Comparison of ENCODE assay signal across 17 cellular contexts in genomic region chr4:3473251-3473942, GRCh38. TPM values are rescaled to one million over a fixed set of nuclear protein-coding genes. Genes with fewer than 3 reads are reported as not detected.
DNase-seq lines count a peak whose midpoint lies in the region; ATAC-seq, FAIRE-seq and TF ChIP-seq lines count a peak whose summit lies in the region.
"Had no signal": no experiment of that assay in that cellular context is flagged by ENCODE, and none has a peak within 500 bp of the region (broad histone marks: within the 10 kb centered on the region; RNA-seq: fewer than 3 reads in every experiment).

No MANE protein-coding gene starts in this region.

- no TSS peak for BruUV-seq in HepG2 (replicated peaks; lab: Mats Ljungman, UMichigan)

- POLR2A ChIA-PET in HepG2 (lab: Yijun Ruan, JAX) (no interaction called here), SK-N-SH (lab: Yijun Ruan, JAX) (no interaction called here)

- no peak for ATAC-seq in right lobe of liver
- ATAC-seq in HepG2, result no peak
- peak in 3 of 4 donors; percentile 30 to 55 (median 37) for ATAC-seq in heart left ventricle

- H3K27ac Mint-ChIP-seq in neural crest cell (ENCODE audit: unreplicated experiment), result peak overlapping the region; percentile 43
- no peak overlapping the region for H3K27ac Mint-ChIP-seq in activated naive CD8-positive, alpha-beta T cell treated with anti-CD3 and anti-CD28 coated beads for 36 hours

- CTCF ChIA-PET in HepG2 (lab: Yijun Ruan, JAX; ENCODE audit: low intra/inter-chr PET ratio, low total read pairs) (no interaction called here), SK-N-SH (lab: Yijun Ruan, JAX) (interaction anchor here (1.0 kb wide), 1 partner anchor 127 kb away, joined by 3 read pairs; no protein-coding TSS in a partner anchor)

- H3K27me3 ChIP-seq in right lobe of liver, result no peaks in the 10 kb centered on the region
- peaks cover 21 to 68% of the 10 kb centered on the region in 2 experiments for H3K27me3 ChIP-seq in HepG2 (ENCODE audit: control insufficient read depth in 1 of 2, insufficient read depth in 2 of 2, low read length in 2 of 2)
- H3K27me3 ChIP-seq in heart left ventricle, result no peaks in the 10 kb centered on the region
- no peaks in the 10 kb centered on the region for H3K27me3 ChIP-seq in SK-N-SH (ENCODE audit: insufficient read depth)

- no peak overlapping the region for H3K4me2 ChIP-seq in HepG2 (ENCODE audit: low read depth, low read length)
- H3K4me2 ChIP-seq in SK-N-SH, result no peak overlapping the region
- H3K4me2 ChIP-seq: PC-9 had no signal

- no peaks in the 10 kb centered on the region for H3K36me3 Mint-ChIP-seq in neural crest cell (ENCODE audit: low read depth)
- no peaks in the 10 kb centered on the region for H3K36me3 Mint-ChIP-seq in activated naive CD8-positive, alpha-beta T cell treated with anti-CD3 and anti-CD28 coated beads for 36 hours

- H2AFZ ChIP-seq in HepG2 (ENCODE audit: low read length) (no peak overlapping the region), SK-N-SH (ENCODE audit: low read depth) (no peak overlapping the region)
- H2AFZ ChIP-seq: PC-9 had no signal

- H3K4me3 Mint-ChIP-seq in neural crest cell, result no peak overlapping the region
- H3K4me3 Mint-ChIP-seq in activated naive CD8-positive, alpha-beta T cell treated with anti-CD3 and anti-CD28 coated beads for 36 hours, result no peak overlapping the region

- no peaks in the 10 kb centered on the region for H3K9me2 ChIP-seq in SK-N-SH

- TF ChIP-seq EP300 in HepG2 (IDR thresholded peaks at IDR 0.05; ENCODE audit: low read depth in 2 of 2, low read length in 2 of 2) (no peak), HepG2 (CRISPR knock-in tag; IDR thresholded peaks at IDR 0.05; ENCODE audit: borderline replicate concordance) (no peak), SK-N-SH (IDR thresholded peaks at IDR 0.05; ENCODE audit: borderline replicate concordance in 1 of 2, low read depth in 1 of 2, low read length in 1 of 2) (no peak)

- H4K20me1 ChIP-seq in HepG2 (ENCODE audit: insufficient read depth, low read length), result no peaks in the 10 kb centered on the region
- no peaks in the 10 kb centered on the region for H4K20me1 ChIP-seq in SK-N-SH (ENCODE audit: insufficient read depth)

- peaks cover 4% of the 10 kb centered on the region for H3F3A ChIP-seq in SK-N-SH (replicated peaks; ENCODE audit: insufficient read depth)

- H3K4me1 ChIP-seq in right lobe of liver (no peaks in the 10 kb centered on the region), HepG2 (ENCODE audit: insufficient read depth, low read length) (peaks cover 24% of the 10 kb centered on the region; the same call in 1 of the 2 replicates), heart left ventricle (peaks cover 0 to 50% (median 11%) of the 10 kb centered on the region in 12 donors), SK-N-SH (ENCODE audit: control insufficient read depth in 1 of 2, insufficient read depth in 2 of 2, low read depth in 1 of 2, low read length in 1 of 2) (peaks cover 0 to 3% of the 10 kb centered on the region in 2 experiments; a peak in 1 of 4 replicates)

- no peak for TF ChIP-seq CTCF in right lobe of liver (IDR thresholded peaks at IDR 0.05)
- no peak for TF ChIP-seq CTCF in HepG2 (CRISPR knock-in tag; IDR thresholded peaks at IDR 0.05)
- TF ChIP-seq CTCF in heart left ventricle (IDR thresholded peaks at IDR 0.05), result no peak
- no peak for TF ChIP-seq CTCF in neural crest cell (conservative IDR thresholded peaks at IDR 0.05)
- no peak for TF ChIP-seq CTCF in SK-N-SH (IDR thresholded peaks at IDR 0.05)

- H3K9me3 Mint-ChIP-seq in neural crest cell, result no peaks in the 10 kb centered on the region
- H3K9me3 Mint-ChIP-seq in activated naive CD8-positive, alpha-beta T cell treated with anti-CD3 and anti-CD28 coated beads for 36 hours, result no peaks in the 10 kb centered on the region

- WGBS in right lobe of liver (ENCODE audit: insufficient coverage, low coverage, low lambda C conversion rate, missing lambda C conversion rate), result 40% methylated on average over 2 of the region's 39 CpGs
- WGBS in HepG2 (ENCODE audit: low lambda C conversion rate), result 100% methylated on average over 1 of the region's 39 CpGs
- 58 to 74% (median 68%) methylated on average over 28 to 39 of the region's 39 CpGs for WGBS in heart left ventricle, 4 donors
- WGBS in SK-N-SH (ENCODE audit: low lambda C conversion rate), result 66% methylated on average over 10 of the region's 39 CpGs

- H3K4me3 ChIP-seq in right lobe of liver (no peak overlapping the region), HepG2 (replicated peaks in 1 of 3; ENCODE audit: insufficient read depth in 1 of 3, low read depth in 2 of 3, low read length in 3 of 3) (no peak overlapping the region), heart left ventricle (no peak overlapping the region), SK-N-SH (ENCODE audit: low read depth in 2 of 2, low read length in 1 of 2) (no peak overlapping the region)
- H3K4me3 ChIP-seq: PC-9 had no signal

- in situ Hi-C loops in HepG2 (cut with HindIII; ENCODE audit: extremely low pct_ligation_motif_present, low pct_unique_long_range_greater_than_20kb), result no loop called here

- DNase-seq in right lobe of liver (peak in 2 of 3 donors; percentile 15 to 40), HepG2 (ENCODE audit: low spot score) (no peak), heart left ventricle (peak in 2 of 5 donors; percentile 65 to 68), neural crest cell (ENCODE audit: low read depth, low spot score) (no peak), SK-N-SH (no peak), NCI-H774 (lab: John Stamatoyannopoulos, UW) (no peak), COLO829 (ENCODE audit: low spot score) (no peak)
- no peak for DNase-seq in activated naive CD8-positive, alpha-beta T cell treated with anti-CD3 and anti-CD28 coated beads for 36 hours
- DNase-seq: 8988T, COR-L47, DMS53, MM.1S, NCI-H1105, NCI-H1694 treated with DMSO at 0.1 percent for 48 hours, PC-9 had no signal

- H3K4me1 Mint-ChIP-seq in neural crest cell, result peaks cover 10% of the 10 kb centered on the region
- no peaks in the 10 kb centered on the region for H3K4me1 Mint-ChIP-seq in activated naive CD8-positive, alpha-beta T cell treated with anti-CD3 and anti-CD28 coated beads for 36 hours

- no peaks in the 10 kb centered on the region for H3K27me3 Mint-ChIP-seq in neural crest cell (ENCODE audit: low read depth)
- H3K27me3 Mint-ChIP-seq in activated naive CD8-positive, alpha-beta T cell treated with anti-CD3 and anti-CD28 coated beads for 36 hours, result peaks cover 7% of the 10 kb centered on the region

- H3K9me3 ChIP-seq in right lobe of liver (no peaks in the 10 kb centered on the region), HepG2 (ENCODE audit: low read length) (no peaks in the 10 kb centered on the region), heart left ventricle (no peaks in the 10 kb centered on the region), SK-N-SH (no peaks in the 10 kb centered on the region)

- intact Hi-C loops in right lobe of liver (cut with DNase I) (no loop called here), HepG2 (cut with micrococcal nuclease; ENCODE audit: unreplicated experiment) (no loop called here), heart left ventricle (cut with DNase I) (no loop called here)

- no peak for FAIRE-seq in HepG2 (lab: Jason Lieb, UNC)
- FAIRE-seq: GM12892 had no signal

- TF ChIP-seq POLR2A in right lobe of liver (IDR thresholded peaks at IDR 0.05) (no peak), HepG2 (IDR thresholded peaks at IDR 0.05; ENCODE audit: insufficient read depth in 1 of 2, low read depth in 2 of 2, low read length in 2 of 2) (no peak), heart left ventricle (IDR thresholded peaks at IDR 0.05) (no peak)

- H3K9ac ChIP-seq in HepG2 (ENCODE audit: insufficient read depth, low read depth, low read length), result no peak overlapping the region
- H3K9ac ChIP-seq in SK-N-SH, result no peak overlapping the region

- H3K27ac ChIP-seq in right lobe of liver, result no peak overlapping the region
- H3K27ac ChIP-seq in HepG2 (ENCODE audit: extremely low read length, insufficient read depth, low read length), result no peak overlapping the region
- peak overlapping the region in 10 of 12 donors; percentile 18 to 82 (median 62) for H3K27ac ChIP-seq in heart left ventricle
- no peak overlapping the region for H3K27ac ChIP-seq in SK-N-SH (ENCODE audit: low read depth in 2 of 2, low read length in 1 of 2)
- H3K27ac ChIP-seq: C4-2B, PC-9 had no signal

- H3K79me2 ChIP-seq in HepG2 (ENCODE audit: insufficient read depth, low read length) (no peaks in the 10 kb centered on the region), SK-N-SH (ENCODE audit: insufficient read depth) (no peaks in the 10 kb centered on the region)

- H3K36me3 ChIP-seq in right lobe of liver (no peaks in the 10 kb centered on the region), HepG2 (replicated peaks in 1 of 2; ENCODE audit: control insufficient read depth in 1 of 2, insufficient read depth in 2 of 2, low read length in 2 of 2) (no peaks in the 10 kb centered on the region), heart left ventricle (peaks cover 0 to 8% (median 0%) of the 10 kb centered on the region in 9 donors), SK-N-SH (replicated peaks in 1 of 2; ENCODE audit: control insufficient read depth in 1 of 2, insufficient read depth in 2 of 2, low read length in 1 of 2) (no peaks in the 10 kb centered on the region)

- TF ChIP-seq RAD21 in HepG2 (CRISPR knock-in tag; IDR thresholded peaks at IDR 0.05) (no peak), SK-N-SH (IDR thresholded peaks at IDR 0.05; ENCODE audit: low read length) (no peak)

RNA-seq across cellular contexts. Expression of gene DOK7, which starts 10.3 kb away (rescaled TPM):
- 1 to 10 TPM in 4 of 6 experiments, under 1 TPM in 2; 0.73 to 2.4 (median 1.5) TPM for total RNA-seq in right lobe of liver
- 0.07 TPM in 1 of 2 replicates, not detected in the other for total RNA-seq in HepG2 (2016; rRNA removed; fragmentation: Illumina TruSeq; extraction: Trizol)
- not detected in 2 replicates for total RNA-seq in HepG2 (2016; cell fraction: cytosol; rRNA removed; fragmentation: Illumina TruSeq; extraction: Trizol; ENCODE audit: low read depth)
- total RNA-seq in HepG2 (2016; cell fraction: insoluble cytoplasmic fraction; rRNA removed; fragmentation: Illumina TruSeq; extraction: Trizol), result 0.04 TPM in 1 of 2 replicates, not detected in the other
- 0.06 TPM in 1 of 2 replicates, not detected in the other for total RNA-seq in HepG2 (2016; cell fraction: membrane; rRNA removed; fragmentation: Illumina TruSeq; extraction: Trizol)
- total RNA-seq in HepG2 (2016; cell fraction: nucleus; rRNA removed; fragmentation: Illumina TruSeq; extraction: Trizol), result not detected in 2 replicates
- 0.03 and 0.05 TPM in 2 replicates for polyA plus RNA-seq in HepG2 (2011; rRNA removed)
- polyA plus RNA-seq in HepG2 (2011; cell fraction: cytosol; rRNA removed), result 0.05 and 0.08 TPM in 2 replicates
- 0.26 and 0.32 TPM in 2 replicates for polyA plus RNA-seq in HepG2 (2011; cell fraction: nucleus; rRNA removed)
- not detected in 2 replicates for polyA plus RNA-seq in HepG2 (2012)
- not detected in 2 replicates for polyA plus RNA-seq in HepG2 (2016; cell fraction: cytosol; fragmentation: Illumina TruSeq; extraction: Trizol; ENCODE audit: low read depth)
- polyA plus RNA-seq in HepG2 (2016; cell fraction: insoluble cytoplasmic fraction; fragmentation: Illumina TruSeq; extraction: Trizol; ENCODE audit: low read depth), result 0.19 TPM in 1 of 2 replicates, not detected in the other
- not detected in 2 replicates for polyA plus RNA-seq in HepG2 (2016; cell fraction: membrane; fragmentation: Illumina TruSeq; extraction: Trizol; ENCODE audit: low read depth)
- not detected in 2 replicates for polyA plus RNA-seq in HepG2 (2016; cell fraction: nucleus; fragmentation: Illumina TruSeq; extraction: Trizol; ENCODE audit: insufficient read depth, low read depth)
- polyA minus RNA-seq in HepG2 (2011; rRNA and poly(A)+ RNA removed; ENCODE audit: low replicate concordance), result 0.38 TPM in 1 of 2 replicates, not detected in the other
- not detected in 2 replicates for polyA minus RNA-seq in HepG2 (2011; cell fraction: cytosol; rRNA and poly(A)+ RNA removed)
- polyA minus RNA-seq in HepG2 (2011; cell fraction: nucleus; rRNA and poly(A)+ RNA removed), result not detected in 2 replicates
- 10 to 100 TPM; 27.7 to 75.1 (median 39.7) TPM for total RNA-seq in heart left ventricle
- polyA plus RNA-seq in heart left ventricle, result 10 to 100 TPM; 59.1 to 89.5 TPM
- total RNA-seq in neural crest cell, result 0.16 TPM in 1 of 2 replicates, not detected in the other
- 0.05 TPM in 1 of 2 replicates, not detected in the other for polyA plus RNA-seq in SK-N-SH (2012; rRNA removed)
- 0.01 TPM in 2 replicates for polyA plus RNA-seq in SK-N-SH (2012; cell fraction: cytosol; rRNA removed)
- 0.02 and 0.08 TPM in 2 replicates for polyA plus RNA-seq in SK-N-SH (2012; cell fraction: nucleus; rRNA removed)
- total RNA-seq in activated naive CD8-positive, alpha-beta T cell treated with anti-CD3 and anti-CD28 coated beads for 36 hours, result not detected

RNA-seq across cellular contexts. Expression of gene HGFAC, which starts 31.6 kb away (rescaled TPM):
- total RNA-seq in right lobe of liver, result 100 to 1,000 TPM in 5 of 6 experiments, 10 to 100 TPM in 1; 73.9 to 176 (median 140) TPM
- total RNA-seq in HepG2 (2016; rRNA removed; fragmentation: Illumina TruSeq; extraction: Trizol), result 0.98 and 8.5 TPM in 2 replicates
- total RNA-seq in HepG2 (2016; cell fraction: cytosol; rRNA removed; fragmentation: Illumina TruSeq; extraction: Trizol; ENCODE audit: low read depth), result 1.8 and 1.9 TPM in 2 replicates
- total RNA-seq in HepG2 (2016; cell fraction: insoluble cytoplasmic fraction; rRNA removed; fragmentation: Illumina TruSeq; extraction: Trizol), result 1.2 and 9.0 TPM in 2 replicates
- total RNA-seq in HepG2 (2016; cell fraction: membrane; rRNA removed; fragmentation: Illumina TruSeq; extraction: Trizol), result 1.4 and 1.8 TPM in 2 replicates
- total RNA-seq in HepG2 (2016; cell fraction: nucleus; rRNA removed; fragmentation: Illumina TruSeq; extraction: Trizol), result 14.0 and 15.7 TPM in 2 replicates
- polyA plus RNA-seq in HepG2 (2011; rRNA removed), result 63.6 and 107 TPM in 2 replicates
- polyA plus RNA-seq in HepG2 (2011; cell fraction: cytosol; rRNA removed), result 8.9 and 16.3 TPM in 2 replicates
- 1,761 and 2,041 TPM in 2 replicates for polyA plus RNA-seq in HepG2 (2011; cell fraction: nucleus; rRNA removed)
- polyA plus RNA-seq in HepG2 (2012), result 31.4 and 46.5 TPM in 2 replicates
- polyA plus RNA-seq in HepG2 (2016; cell fraction: cytosol; fragmentation: Illumina TruSeq; extraction: Trizol; ENCODE audit: low read depth), result 1.9 and 2.1 TPM in 2 replicates
- polyA plus RNA-seq in HepG2 (2016; cell fraction: insoluble cytoplasmic fraction; fragmentation: Illumina TruSeq; extraction: Trizol; ENCODE audit: low read depth), result 1.9 and 2.5 TPM in 2 replicates
- polyA plus RNA-seq in HepG2 (2016; cell fraction: membrane; fragmentation: Illumina TruSeq; extraction: Trizol; ENCODE audit: low read depth), result 1.6 and 2.1 TPM in 2 replicates
- polyA plus RNA-seq in HepG2 (2016; cell fraction: nucleus; fragmentation: Illumina TruSeq; extraction: Trizol; ENCODE audit: insufficient read depth, low read depth), result 65.6 and 66.9 TPM in 2 replicates
- polyA minus RNA-seq in HepG2 (2011; rRNA and poly(A)+ RNA removed; ENCODE audit: low replicate concordance), result 15.4 TPM in 1 of 2 replicates, not detected in the other
- polyA minus RNA-seq in HepG2 (2011; cell fraction: cytosol; rRNA and poly(A)+ RNA removed), result 5.8 and 5.9 TPM in 2 replicates
- polyA minus RNA-seq in HepG2 (2011; cell fraction: nucleus; rRNA and poly(A)+ RNA removed), result 43.4 and 57.3 TPM in 2 replicates
- under 1 TPM in 5 of 9 donors, not detected in 4; 0.19 to 0.65 (median 0.47) TPM for total RNA-seq in heart left ventricle
- polyA plus RNA-seq in heart left ventricle, result under 1 TPM; 0.11 to 0.73 TPM
- total RNA-seq in neural crest cell, result 1.3 and 1.6 TPM in 2 replicates
- 0.37 and 0.43 TPM in 2 replicates for polyA plus RNA-seq in SK-N-SH (2012; rRNA removed)
- 0.03 and 0.04 TPM in 2 replicates for polyA plus RNA-seq in SK-N-SH (2012; cell fraction: cytosol; rRNA removed)
- 4.3 and 4.4 TPM in 2 replicates for polyA plus RNA-seq in SK-N-SH (2012; cell fraction: nucleus; rRNA removed)
- not detected for total RNA-seq in activated naive CD8-positive, alpha-beta T cell treated with anti-CD3 and anti-CD28 coated beads for 36 hours

RNA-seq across cellular contexts. Expression of gene LRPAP1, which starts 58.8 kb away (rescaled TPM):
- total RNA-seq in right lobe of liver (100 to 1,000 TPM in 1 of 6 experiments, 10 to 100 TPM in 5; 63.4 to 108 (median 85.3) TPM), HepG2 (2016; rRNA removed; fragmentation: Illumina TruSeq; extraction: Trizol) (81.5 and 191 TPM in 2 replicates), heart left ventricle (100 to 1,000 TPM; 221 to 389 (median 283) TPM), neural crest cell (106 and 116 TPM in 2 replicates)
- total RNA-seq in HepG2 (2016; cell fraction: cytosol; rRNA removed; fragmentation: Illumina TruSeq; extraction: Trizol; ENCODE audit: low read depth), result 13.6 and 13.8 TPM in 2 replicates
- 74.4 and 198 TPM in 2 replicates for total RNA-seq in HepG2 (2016; cell fraction: insoluble cytoplasmic fraction; rRNA removed; fragmentation: Illumina TruSeq; extraction: Trizol)
- 21.2 and 25.2 TPM in 2 replicates for total RNA-seq in HepG2 (2016; cell fraction: membrane; rRNA removed; fragmentation: Illumina TruSeq; extraction: Trizol)
- total RNA-seq in HepG2 (2016; cell fraction: nucleus; rRNA removed; fragmentation: Illumina TruSeq; extraction: Trizol), result 143 and 170 TPM in 2 replicates
- polyA plus RNA-seq in HepG2 (2011; rRNA removed) (153 and 176 TPM in 2 replicates), heart left ventricle (100 to 1,000 TPM; 105 to 322 TPM), SK-N-SH (2012; rRNA removed) (200 and 209 TPM in 2 replicates)
- 149 and 180 TPM in 2 replicates for polyA plus RNA-seq in HepG2 (2011; cell fraction: cytosol; rRNA removed)
- 95.3 and 103 TPM in 2 replicates for polyA plus RNA-seq in HepG2 (2011; cell fraction: nucleus; rRNA removed)
- 118 TPM in 2 replicates for polyA plus RNA-seq in HepG2 (2012)
- polyA plus RNA-seq in HepG2 (2016; cell fraction: cytosol; fragmentation: Illumina TruSeq; extraction: Trizol; ENCODE audit: low read depth), result 23.9 and 25.8 TPM in 2 replicates
- polyA plus RNA-seq in HepG2 (2016; cell fraction: insoluble cytoplasmic fraction; fragmentation: Illumina TruSeq; extraction: Trizol; ENCODE audit: low read depth), result 64.4 and 77.4 TPM in 2 replicates
- 25.2 and 31.6 TPM in 2 replicates for polyA plus RNA-seq in HepG2 (2016; cell fraction: membrane; fragmentation: Illumina TruSeq; extraction: Trizol; ENCODE audit: low read depth)
- polyA plus RNA-seq in HepG2 (2016; cell fraction: nucleus; fragmentation: Illumina TruSeq; extraction: Trizol; ENCODE audit: insufficient read depth, low read depth), result 270 and 284 TPM in 2 replicates
- polyA minus RNA-seq in HepG2 (2011; rRNA and poly(A)+ RNA removed; ENCODE audit: low replicate concordance), result 32.2 and 52.3 TPM in 2 replicates
- polyA minus RNA-seq in HepG2 (2011; cell fraction: cytosol; rRNA and poly(A)+ RNA removed), result 53.1 and 54.6 TPM in 2 replicates
- polyA minus RNA-seq in HepG2 (2011; cell fraction: nucleus; rRNA and poly(A)+ RNA removed), result 24.3 and 25.0 TPM in 2 replicates
- polyA plus RNA-seq in SK-N-SH (2012; cell fraction: cytosol; rRNA removed), result 115 and 179 TPM in 2 replicates
- polyA plus RNA-seq in SK-N-SH (2012; cell fraction: nucleus; rRNA removed), result 119 and 167 TPM in 2 replicates
- total RNA-seq in activated naive CD8-positive, alpha-beta T cell treated with anti-CD3 and anti-CD28 coated beads for 36 hours, result 10 to 100 TPM; 58.2 to 61.2 TPM

Comparison
In these comparisons a context has a peak if more than half of its experiments do, and no peak if none do; other contexts are left out.
1. DNase-seq: peak in right lobe of liver (2 of 3); none in HepG2 (single experiment), neural crest cell (single experiment), SK-N-SH (single experiment), activated naive CD8-positive, alpha-beta T cell treated with anti-CD3 and anti-CD28 coated beads for 36 hours (single experiment), NCI-H774 (single experiment) and COLO829 (single experiment).
2. RNA of gene HGFAC, which starts 31.6 kb away (total RNA-seq): 73.9 to 176 TPM in right lobe of liver; 0.98 to 15.7 TPM in HepG2, 1.3 to 1.6 TPM in neural crest cell, 0.19 to 0.65 TPM in heart left ventricle and not detected in activated naive CD8-positive, alpha-beta T cell treated with anti-CD3 and anti-CD28 coated beads for 36 hours; every median in the first group is over 4 times any median in the second.
3. ATAC-seq: peak in heart left ventricle (3 of 4); none in right lobe of liver (0 of 4) and HepG2 (single experiment).
4. H3K27ac ChIP-seq: peak in heart left ventricle (10 of 12); none in right lobe of liver (0 of 3), HepG2 (single experiment) and SK-N-SH (0 of 2).
5. RNA of gene DOK7, which starts 10.3 kb away (total RNA-seq): 27.7 to 75.1 TPM in heart left ventricle; 0.73 to 2.4 TPM in right lobe of liver, 0.16 TPM in neural crest cell, not detected in activated naive CD8-positive, alpha-beta T cell treated with anti-CD3 and anti-CD28 coated beads for 36 hours and 0.04 to 0.07 TPM in HepG2; every median in the first group is over 4 times any median in the second.